Comparison of ENCODE assay signal across 8 cellular contexts in the genomic region with DNA sequence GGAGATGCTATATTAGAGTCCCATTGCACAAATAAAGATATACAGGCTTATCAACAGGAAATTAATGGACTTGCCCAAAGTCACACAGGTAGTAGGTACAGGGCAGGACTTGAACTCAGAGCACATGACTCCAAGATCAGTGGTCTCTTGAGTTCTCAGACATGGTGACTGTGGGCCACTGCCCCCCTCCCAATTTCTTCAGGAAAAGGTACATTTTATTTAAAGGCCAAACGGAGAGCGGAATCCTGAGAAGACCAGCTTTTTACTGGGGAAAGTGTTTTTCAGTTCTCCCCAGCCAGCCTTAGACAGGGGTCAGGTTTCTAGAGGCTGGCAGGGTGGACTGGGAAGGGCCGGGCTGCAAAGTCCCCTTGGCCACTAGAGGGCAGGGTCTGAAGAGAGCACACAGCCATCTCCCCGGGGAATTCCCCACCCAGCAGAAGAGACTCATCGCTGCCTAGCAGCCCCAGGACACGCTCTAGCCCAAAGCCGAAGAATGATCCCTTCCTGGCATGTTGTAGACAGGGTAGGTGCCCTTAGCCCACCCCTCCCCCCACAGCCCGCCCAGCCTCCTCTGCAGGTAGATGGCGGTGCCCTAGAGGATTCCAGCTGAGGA. TPM values are rescaled to one million over a fixed set of nuclear protein-coding genes. Genes with fewer than 3 reads are reported as not detected.
DNase-seq lines count a peak whose midpoint lies in the region; ATAC-seq and TF ChIP-seq lines count a peak whose summit lies in the region.

No MANE protein-coding gene starts in this region.

- no peak overlapping the region for H3K27ac Mint-ChIP-seq in Calu3 (ENCODE audit: unreplicated experiment)

- H3K36me3 ChIP-seq in Panc1 (ENCODE audit: control insufficient read depth, insufficient read depth, low read length) = no peaks in the 10 kb centered on the region

- H3K27me3 Mint-ChIP-seq in Calu3 (ENCODE audit: unreplicated experiment) = no peaks in the 10 kb centered on the region
- H3K27me3 Mint-ChIP-seq in activated T-cell treated with anti-CD3 and anti-CD28 coated beads, Interleukin-2, amount 50 U/mL, for 4 hours (ENCODE audit: low read depth) = no peaks in the 10 kb centered on the region

- H3K9me3 Mint-ChIP-seq in Calu3 (ENCODE audit: low read depth, unreplicated experiment) = no peaks in the 10 kb centered on the region
- H3K9me3 Mint-ChIP-seq in activated T-cell treated with anti-CD3 and anti-CD28 coated beads, Interleukin-2, amount 50 U/mL, for 4 hours = no peaks in the 10 kb centered on the region

- H3K4me1 ChIP-seq in Panc1 (ENCODE audit: control insufficient read depth, insufficient read depth, low read length) = no peaks in the 10 kb centered on the region

- CTCF ChIA-PET in Calu3 (lab: Charles Lee) (interaction anchor here (1.0 to 1.9 kb wide), 5 partner anchors 25 to 252 kb away, joined by 3 to 8 read pairs (median 4); no protein-coding TSS in a partner anchor), Panc1 (lab: Charles Lee) (interaction anchor here (0.6 to 1.0 kb wide), 3 partner anchors 13 to 302 kb away, joined by 3 to 10 read pairs (median 3); no protein-coding TSS in a partner anchor)

- peaks cover 23% of the 10 kb centered on the region for H3K36me3 Mint-ChIP-seq in Calu3 (ENCODE audit: insufficient read depth, unreplicated experiment)
- H3K36me3 Mint-ChIP-seq in activated T-cell treated with anti-CD3 and anti-CD28 coated beads, Interleukin-2, amount 50 U/mL, for 4 hours (ENCODE audit: insufficient read depth) = peaks cover 15% of the 10 kb centered on the region

- no peaks in the 10 kb centered on the region for H3K9me3 ChIP-seq in Panc1 (ENCODE audit: control insufficient read depth, insufficient read depth, low read depth, low read length)

- intact Hi-C loops in Calu3 (cut with micrococcal nuclease; ENCODE audit: unreplicated experiment) = loop anchor here (1.0 to 5.0 kb wide), 5 partner anchors 37 to 252 kb away; no protein-coding TSS in a partner anchor
- intact Hi-C loops in Panc1 (cut with micrococcal nuclease; ENCODE audit: unreplicated experiment) = loop anchor here (5.0 to 10.0 kb wide), 4 partner anchors 54 to 252 kb away; no protein-coding TSS in a partner anchor

- BruUV-seq in Calu3 (replicated peaks; lab: Mats Ljungman, UMichigan) (no TSS peak), Panc1 (replicated peaks; lab: Mats Ljungman, UMichigan) (no TSS peak)

- ATAC-seq in GM21390 (IDR thresholded peaks at IDR 0.05; ENCODE audit: unreplicated experiment) (peak; percentile 95), Panc1 (peak; percentile 96)
- peak; percentile 96 to 98 for ATAC-seq in activated T-cell treated with anti-CD3 and anti-CD28 coated beads, Interleukin-2, amount 50 U/mL, for 4 hours

- H3K4me3 Mint-ChIP-seq in Calu3 (ENCODE audit: low read depth, unreplicated experiment) = no peak overlapping the region
- H3K4me3 Mint-ChIP-seq in activated T-cell treated with anti-CD3 and anti-CD28 coated beads, Interleukin-2, amount 50 U/mL, for 4 hours = no peak overlapping the region

- H3K27me3 ChIP-seq in Panc1 (ENCODE audit: control insufficient read depth, insufficient read depth, low read length) = no peaks in the 10 kb centered on the region

- POLR2A ChIA-PET in Panc1 (lab: Charles Lee) = no interaction called here

- TF ChIP-seq CTCF in Calu3 (IDR thresholded peaks at IDR 0.05; ENCODE audit: unreplicated experiment) (peak; percentile 95), Panc1 (IDR thresholded peaks at IDR 0.05) (peak; percentile 92), fibroblast of mammary gland (conservative IDR thresholded peaks at IDR 0.05; ENCODE audit: control insufficient read depth, insufficient read depth, low read depth, low read length) (peak; percentile 83)

- in situ Hi-C loops in Panc1 (cut with HindIII; ENCODE audit: low pct_unique_long_range_greater_than_20kb, low sequenced_read_pairs) = no loop called here

- no peak overlapping the region for H3K27ac ChIP-seq in Panc1 (ENCODE audit: low read length)

- H3K4me3 ChIP-seq in Panc1 (ENCODE audit: low read depth in 2 of 2, low read length in 2 of 2) (no peak overlapping the region), fibroblast of mammary gland (ENCODE audit: control insufficient read depth, low read depth, low read length) (no peak overlapping the region)

- peaks cover 20% of the 10 kb centered on the region for H3K4me1 Mint-ChIP-seq in Calu3 (ENCODE audit: low read depth, unreplicated experiment)
- peaks cover 24% of the 10 kb centered on the region for H3K4me1 Mint-ChIP-seq in activated T-cell treated with anti-CD3 and anti-CD28 coated beads, Interleukin-2, amount 50 U/mL, for 4 hours (ENCODE audit: low read depth)

- DNase-seq in Calu3 (peak; percentile 93), HUDEP-2 (lab: John Stamatoyannopoulos, UW; ENCODE audit: unreplicated experiment in 76 of 76) (peak in 63 of 76 experiments; percentile 5 to 72 (median 43)), Panc1 (ENCODE audit: low read depth, low spot score) (peak; percentile 32), fibroblast of mammary gland (ENCODE audit: low read depth) (peak; percentile 82), non-pigmented ciliary epithelial cell (ENCODE audit: low read depth) (peak; percentile 49), superior temporal gyrus (ENCODE audit: extremely low spot score) (peak; percentile 64)
- DNase-seq in activated T-cell treated with anti-CD3 and anti-CD28 coated beads, Interleukin-2, amount 50 U/mL, for 4 hours = peak; percentile 76

RNA-seq across cellular contexts. Expression of gene ACP6, which starts 29.7 kb away (rescaled TPM):
- 93.5 and 116 TPM in 2 replicates for total RNA-seq in Calu3 (2022)
- 12.0 TPM for total RNA-seq in Panc1 (2021; ENCODE audit: unreplicated experiment)
- 12.3 TPM for polyA plus RNA-seq in Panc1 (2012; ENCODE audit: insufficient read length)
- 1 to 10 TPM; 5.2 to 8.1 (median 5.6) TPM for total RNA-seq in activated T-cell treated with anti-CD3 and anti-CD28 coated beads, Interleukin-2, amount 50 U/mL, for 4 hours

Comparison
In these comparisons a context has a peak if more than half of its experiments do, and no peak if none do; other contexts are left out.
1. DNase-seq: peak in every context shown above with its lines; median percentile 93 in Calu3; 82 in fibroblast of mammary gland; 76 in activated T-cell treated with anti-CD3 and anti-CD28 coated beads, Interleukin-2, amount 50 U/mL, for 4 hours; 64 in superior temporal gyrus; 49 in non-pigmented ciliary epithelial cell; 43 in HUDEP-2; 32 in Panc1.